Comparison of ENCODE assay signal across 8 cellular contexts in genomic region chr19:44718441-44719261, GRCh38. TPM values are rescaled to one million over a fixed set of nuclear protein-coding genes. Genes with fewer than 3 reads are reported as not detected.
DNase-seq lines count a peak whose midpoint lies in the region; ATAC-seq and TF ChIP-seq lines count a peak whose summit lies in the region.

No MANE protein-coding gene starts in this region.

- no peak for TF ChIP-seq POLR2A in Peyer's patch (IDR thresholded peaks at IDR 0.05)
- no peak for TF ChIP-seq POLR2A in ovary (IDR thresholded peaks at IDR 0.05)

- H3K36me3 ChIP-seq in Peyer's patch (no peaks in the 10 kb centered on the region), ovary (no peaks in the 10 kb centered on the region)

- intact Hi-C loops in ovary (cut with DNase I), result no loop called here

- TF ChIP-seq CTCF in Peyer's patch (IDR thresholded peaks at IDR 0.05), result peak in 1 of 6 experiments; percentile 3
- TF ChIP-seq CTCF in ovary (IDR thresholded peaks at IDR 0.05), result no peak

- ATAC-seq in GM21529 (IDR thresholded peaks at IDR 0.05; ENCODE audit: unreplicated experiment) (no peak), GM21528 (IDR thresholded peaks at IDR 0.05; ENCODE audit: low FRiP score, unreplicated experiment) (no peak)

- WGBS in ovary, 3 donors, result 10 to 12% (median 10%) methylated on average over 11 of the region's 11 CpGs

- peak; percentile 57 for DNase-seq in Daoy (ENCODE audit: low read depth)
- DNase-seq in Peyer's patch, result peak in 2 of 3 donors; percentile 68 to 70
- peak; percentile 67 for DNase-seq in glomerular visceral epithelial cell (ENCODE audit: extremely low spot score)
- DNase-seq in ovary, result peak; percentile 86 to 93 (median 88)
- DNase-seq in activated naive CD4-positive, alpha-beta T cell (lab: John Stamatoyannopoulos, UW), result no peak
- no peak for DNase-seq in NCI-H187 (lab: John Stamatoyannopoulos, UW)

- H3K27ac ChIP-seq in Peyer's patch (peak overlapping the region; percentile 65 to 81 (median 69)), ovary (peak overlapping the region; percentile 22 to 64)

- H3K9me3 ChIP-seq in Peyer's patch, result peaks cover 0 to 4% (median 0%) of the 10 kb centered on the region in 4 donors
- no peaks in the 10 kb centered on the region for H3K9me3 ChIP-seq in ovary

- H3K4me3 ChIP-seq in Peyer's patch, result peak overlapping the region in 1 of 4 donors; percentile 23
- no peak overlapping the region for H3K4me3 ChIP-seq in ovary

- H3K27me3 ChIP-seq in Peyer's patch (no peaks in the 10 kb centered on the region), ovary (no peaks in the 10 kb centered on the region)

- no peak for TF ChIP-seq EP300 in ovary (IDR thresholded peaks at IDR 0.05)

- H3K4me1 ChIP-seq in Peyer's patch, result peaks cover 0 to 22% (median 6%) of the 10 kb centered on the region in 4 donors
- peaks cover 9% of the 10 kb centered on the region for H3K4me1 ChIP-seq in ovary (ENCODE audit: insufficient read depth)

RNA-seq across cellular contexts. Expression of gene CEACAM16, which starts 19.7 kb away (rescaled TPM):
- total RNA-seq in Daoy (2014; rRNA removed; shearing (Covaris generic)), result not detected in 2 replicates
- total RNA-seq in Peyer's patch, result not detected
- not detected for total RNA-seq in ovary
- polyA plus RNA-seq in ovary, result not detected

RNA-seq across cellular contexts. Expression of gene BCL3, which starts 29.9 kb away (rescaled TPM):
- 7.6 and 9.3 TPM in 2 replicates for total RNA-seq in Daoy (2014; rRNA removed; shearing (Covaris generic))
- total RNA-seq in Peyer's patch, result 100 to 1,000 TPM in 3 of 4 donors, 10 to 100 TPM in 1; 45.4 to 136 (median 119) TPM
- total RNA-seq in ovary, result 100 to 1,000 TPM in 2 of 7 donors, 10 to 100 TPM in 5; 17.8 to 141 (median 50.7) TPM
- polyA plus RNA-seq in ovary, result 10 to 100 TPM in 1 of 2 donors, 1 to 10 TPM in 1; 3.2 to 43.4 TPM

RNA-seq across cellular contexts. Expression of gene CEACAM19, which starts 47.4 kb away (rescaled TPM):
- total RNA-seq in Daoy (2014; rRNA removed; shearing (Covaris generic)), result 0.23 and 0.42 TPM in 2 replicates
- total RNA-seq in Peyer's patch, result 10 to 100 TPM in 3 of 4 donors, 1 to 10 TPM in 1; 4.4 to 16.9 (median 13.3) TPM
- total RNA-seq in ovary, result 10 to 100 TPM in 1 of 7 donors, 1 to 10 TPM in 6; 2.6 to 10.0 (median 5.4) TPM
- polyA plus RNA-seq in ovary, result 1 to 10 TPM; 2.2 to 5.1 TPM

RNA-seq across cellular contexts. Expression of gene CBLC, which starts 59.0 kb away (rescaled TPM):
- total RNA-seq in Daoy (2014; rRNA removed; shearing (Covaris generic)), result not detected in 2 replicates
- 100 to 1,000 TPM in 3 of 4 donors, 10 to 100 TPM in 1; 84.2 to 197 (median 132) TPM for total RNA-seq in Peyer's patch
- 10 to 100 TPM in 1 of 7 donors, 1 to 10 TPM in 3, under 1 TPM in 1, not detected in 2; 0.46 to 10.3 (median 2.2) TPM for total RNA-seq in ovary
- polyA plus RNA-seq in ovary, result under 1 TPM in 1 of 2 donors, not detected in 1; 0.08 TPM

Comparison
In these comparisons a context has a peak if more than half of its experiments do, and no peak if none do; other contexts are left out.
1. DNase-seq: peak in Daoy (single experiment), Peyer's patch (2 of 3), glomerular visceral epithelial cell (single experiment) and ovary (5 of 5); none in activated naive CD4-positive, alpha-beta T cell (0 of 4) and NCI-H187 (0 of 2).